1 cellular context compared by ENCODE assay signal in the genomic region with DNA sequence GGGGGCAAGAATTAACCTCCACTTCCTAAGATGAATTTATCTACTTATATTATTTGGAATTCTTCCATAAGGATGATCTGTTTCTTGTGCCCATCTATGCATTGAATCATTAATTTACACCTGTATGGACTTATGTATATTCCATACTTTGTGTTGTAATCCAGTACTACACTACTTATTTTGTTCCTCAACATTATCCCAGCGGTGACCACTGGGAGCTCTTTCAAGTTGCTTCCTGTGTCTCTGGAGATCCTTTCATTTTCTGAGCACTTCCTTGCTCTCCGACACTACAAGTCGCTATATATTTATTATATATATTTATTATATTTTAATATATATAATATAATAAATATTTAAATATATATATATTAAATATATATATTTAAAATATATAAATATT.
TF ChIP-seq lines count a peak whose summit lies in the region.

No MANE protein-coding gene starts in this region.

TF ChIP-seq in H1, 55 proteins besides CTCF, POLR2A, EP300 and RAD21 (continued from another document):
- no peak for TF ChIP-seq SIX5 (IDR thresholded peaks at IDR 0.05; ENCODE audit: low read depth, low read length)
- no peak for TF ChIP-seq GABPA (IDR thresholded peaks at IDR 0.05; ENCODE audit: borderline replicate concordance, insufficient read depth, low read length)
- TF ChIP-seq BCL11A (IDR thresholded peaks at IDR 0.05; ENCODE audit: low read depth in 2 of 2, low read length in 2 of 2), result no peak
- no peak for TF ChIP-seq TBP (IDR thresholded peaks at IDR 0.05; ENCODE audit: low read depth, low read length)
- TF ChIP-seq NANOG (IDR thresholded peaks at IDR 0.05; ENCODE audit: insufficient read depth, low read depth, low read length, poor library complexity, severe bottlenecking), result no peak
- TF ChIP-seq YY1 (IDR thresholded peaks at IDR 0.05; ENCODE audit: low read depth, low read length), result no peak
- TF ChIP-seq SP2 (IDR thresholded peaks at IDR 0.05; ENCODE audit: low read length), result no peak
- no peak for TF ChIP-seq TAF1 (IDR thresholded peaks at IDR 0.05; ENCODE audit: low read depth, low read length)
- TF ChIP-seq SIN3A (conservative IDR thresholded peaks at IDR 0.05 in 1 of 2, IDR thresholded peaks at IDR 0.05 in 1 of 2; ENCODE audit: low read depth in 1 of 2, low read length in 2 of 2), result no peak
- no peak for TF ChIP-seq MAFK (IDR thresholded peaks at IDR 0.05; ENCODE audit: low read depth, low read length)
